ENCODE assay signal across 1 cellular context in genomic region chr4:41933997-41934812, GRCh38.
TF ChIP-seq lines count a peak whose summit lies in the region.

No MANE protein-coding gene starts in this region.

TF ChIP-seq in HepG2, 621 proteins besides CTCF, POLR2A, EP300 and RAD21 (continued from another document):
- TF ChIP-seq HNF1A (IDR thresholded peaks at IDR 0.05; ENCODE audit: low read depth), result no peak
- no peak for TF ChIP-seq HNF1A (CRISPR knock-in tag; IDR thresholded peaks at IDR 0.05; ENCODE audit: borderline replicate concordance)
- TF ChIP-seq LRRFIP1 (CRISPR knock-in tag; conservative IDR thresholded peaks at IDR 0.05), result no peak
- 0 out of 2 replicates have a peak, but pooled peaks have one; percentile 8 for TF ChIP-seq RCOR2 (CRISPR knock-in tag; IDR thresholded peaks at IDR 0.05)
- TF ChIP-seq CBX5 (CRISPR knock-in tag; IDR thresholded peaks at IDR 0.05; ENCODE audit: borderline replicate concordance), result no peak
- peak; percentile 70 for TF ChIP-seq TAF1 (CRISPR knock-in tag; IDR thresholded peaks at IDR 0.05)
- TF ChIP-seq ZNF260 (CRISPR knock-in tag; IDR thresholded peaks at IDR 0.05; ENCODE audit: borderline replicate concordance, low read depth), result no peak
- peak; percentile 35; the same call in 1 of the 2 replicates for TF ChIP-seq THRA (CRISPR knock-in tag; IDR thresholded peaks at IDR 0.05; ENCODE audit: borderline replicate concordance)
- TF ChIP-seq NCOR1 (IDR thresholded peaks at IDR 0.05; ENCODE audit: borderline replicate concordance, low read length), result 0 out of 2 replicates have a peak, but pooled peaks have one; percentile 33
TF ChIP-seq in HepG2: peak in this region for 49.
